ENCODE assay signal across 13 cellular contexts in genomic region chr1:202568466-202569196, GRCh38.
DNase-seq lines count a peak whose midpoint lies in the region; ATAC-seq, FAIRE-seq and TF ChIP-seq lines count a peak whose summit lies in the region.
"Had no signal": no experiment of that assay in that cellular context is flagged by ENCODE, and none has a peak within 500 bp of the region (broad histone marks: within the 10 kb centered on the region; RNA-seq: fewer than 3 reads in every experiment).

No MANE protein-coding gene starts in this region.

- peak overlapping the region; percentile 49 for H3K4me3 Mint-ChIP-seq in glutamatergic neuron (ENCODE audit: unreplicated experiment)
- H3K4me3 Mint-ChIP-seq: activated B cell treated with CpG ODN at 0.5 μM for 24 hours had no signal

- no peaks in the 10 kb centered on the region for H3K9me3 Mint-ChIP-seq in glutamatergic neuron (ENCODE audit: unreplicated experiment)
- H3K9me3 Mint-ChIP-seq: activated B cell treated with CpG ODN at 0.5 μM for 24 hours had no signal

- peaks cover 36% of the 10 kb centered on the region for H3K4me1 Mint-ChIP-seq in glutamatergic neuron (ENCODE audit: low read depth, unreplicated experiment)

- TF ChIP-seq RAD21 in A549 (conservative IDR thresholded peaks at IDR 0.05 in 1 of 2, IDR thresholded peaks at IDR 0.05 in 1 of 2): no peak

- H3K27ac ChIP-seq in A549: no peak overlapping the region
- peak overlapping the region; percentile 94 for H3K27ac ChIP-seq in parathyroid adenoma
- H3K27ac ChIP-seq: neutrophil had no signal

- H3K4me3 ChIP-seq in A549 (no peak overlapping the region), parathyroid adenoma (ENCODE audit: low read depth, low read length) (peak overlapping the region; percentile 39)

- no peaks in the 10 kb centered on the region for H3K27me3 ChIP-seq in parathyroid adenoma (ENCODE audit: control insufficient read depth, insufficient read depth, low read length)
- H3K27me3 ChIP-seq: neutrophil had no signal

- CTCF ChIA-PET in A549 (lab: Yijun Ruan, JAX): interaction anchor here (1.1 to 8.4 kb wide), 3 partner anchors 18 to 151 kb away, joined by 3 to 91 read pairs (median 6); no protein-coding TSS in a partner anchor

- no peak overlapping the region for H2AFZ ChIP-seq in parathyroid adenoma

- H3K9ac ChIP-seq in parathyroid adenoma: no peak overlapping the region

- H3K79me2 ChIP-seq in parathyroid adenoma: no peaks in the 10 kb centered on the region

- H3K4me2 ChIP-seq in A549: no peak overlapping the region
- peak overlapping the region; percentile 34 for H3K4me2 ChIP-seq in parathyroid adenoma (ENCODE audit: low read length)

- in situ Hi-C loops in SK-MEL-5 (cut with HindIII; ENCODE audit: low pct_unique_long_range_greater_than_20kb, low sequenced_read_pairs): no loop called here

- ATAC-seq in A549 (no peak), GM19324 (IDR thresholded peaks at IDR 0.05; ENCODE audit: low FRiP score, unreplicated experiment) (no peak), GM21619 (IDR thresholded peaks at IDR 0.05; ENCODE audit: unreplicated experiment) (no peak)

- H3K4me1 ChIP-seq in A549: no peaks in the 10 kb centered on the region
- H3K4me1 ChIP-seq in parathyroid adenoma: peaks cover 39% of the 10 kb centered on the region

- H3K27ac Mint-ChIP-seq in glutamatergic neuron (ENCODE audit: unreplicated experiment): peak overlapping the region; percentile 56
- H3K27ac Mint-ChIP-seq: activated B cell treated with CpG ODN at 0.5 μM for 24 hours had no signal

- no peaks in the 10 kb centered on the region for H3K27me3 Mint-ChIP-seq in glutamatergic neuron (ENCODE audit: unreplicated experiment)
- H3K27me3 Mint-ChIP-seq: activated B cell treated with CpG ODN at 0.5 μM for 24 hours had no signal

- TF ChIP-seq EP300 in A549 (IDR thresholded peaks at IDR 0.05): no peak

- TF ChIP-seq CTCF in A549 (IDR thresholded peaks at IDR 0.05): no peak
- TF ChIP-seq CTCF in glutamatergic neuron (IDR thresholded peaks at IDR 0.05; ENCODE audit: partially characterized antibody, unreplicated experiment): no peak
- TF ChIP-seq CTCF in parathyroid adenoma (IDR thresholded peaks at IDR 0.05): no peak

- no peaks in the 10 kb centered on the region for H3K36me3 ChIP-seq in parathyroid adenoma (ENCODE audit: control insufficient read depth, insufficient read depth, low read length)

- H3K9me3 ChIP-seq in A549: no peaks in the 10 kb centered on the region
- no peaks in the 10 kb centered on the region for H3K9me3 ChIP-seq in parathyroid adenoma (ENCODE audit: control insufficient read depth, low read length)
- H3K9me3 ChIP-seq: neutrophil had no signal

- POLR2A ChIA-PET in A549 (lab: Yijun Ruan, JAX): no interaction called here

- 86% methylated on average over 6 of the region's 6 CpGs for WGBS in A549 (ENCODE audit: missing lambda C conversion rate)

- no peak for DNase-seq in A549 (ENCODE audit: low read depth in 1 of 2, low spot score in 1 of 2)
- DNase-seq in SK-MEL-5 (ENCODE audit: low read depth, low spot score): peak; percentile 10
- no peak for DNase-seq in glutamatergic neuron
- no peak for DNase-seq in activated naive CD4-positive, alpha-beta T cell treated with anti-CD3 and anti-CD28 coated beads, Interleukin-2, amount 50 U/mL, for 16 hours
- no peak for DNase-seq in HuH-7 (ENCODE audit: low spot score)
- DNase-seq: activated B cell treated with CpG ODN at 0.5 μM for 24 hours, erythroblast, SHP77 treated with DMSO at 0.1 percent for 48 hours had no signal

- no peaks in the 10 kb centered on the region for H3K36me3 Mint-ChIP-seq in glutamatergic neuron (ENCODE audit: unreplicated experiment)

- no peak for FAIRE-seq in A549 (lab: Jason Lieb, UNC)
- FAIRE-seq: GM12891 had no signal

- no peak for TF ChIP-seq POLR2A in A549 (IDR thresholded peaks at IDR 0.05; ENCODE audit: low read length)

TF ChIP-seq in A549, 52 proteins besides CTCF, POLR2A, EP300 and RAD21:
- TF ChIP-seq ZNF302 (CRISPR knock-in tag; IDR thresholded peaks at IDR 0.05) (no peak), EHMT2 (IDR thresholded peaks at IDR 0.05; ENCODE audit: low read depth) (no peak), ATOH8 (CRISPR knock-in tag; IDR thresholded peaks at IDR 0.05; ENCODE audit: low read depth) (no peak), PHF8 (IDR thresholded peaks at IDR 0.05; ENCODE audit: borderline replicate concordance, low read depth) (no peak), MAFK (IDR thresholded peaks at IDR 0.05; ENCODE audit: partially characterized antibody) (peak; percentile 30), GATA3 (IDR thresholded peaks at IDR 0.05; ENCODE audit: borderline replicate concordance) (no peak), HEYL (CRISPR knock-in tag; IDR thresholded peaks at IDR 0.05) (no peak), JUNB (IDR thresholded peaks at IDR 0.05) (no peak)
TF ChIP-seq in A549: peak in this region for 1.
